In genomic region chr2:121489944-121490585, GRCh38 we compare ENCODE assay signal across 10 cellular contexts. TPM values are rescaled to one million over a fixed set of nuclear protein-coding genes. Genes with fewer than 3 reads are reported as not detected.
A peak's percentile ranks its signal among the peaks of the same experiment; 100 is the strongest.
DNase-seq lines count a peak whose midpoint lies in the region; ATAC-seq and TF ChIP-seq lines count a peak whose summit lies in the region.
"Had no signal": no experiment of that assay in that cellular context is flagged by ENCODE, and none has a peak within 500 bp of the region (broad histone marks: within the 10 kb centered on the region; RNA-seq: fewer than 3 reads in every experiment).

No MANE protein-coding gene starts in this region.

- DNase-seq in EH (ENCODE audit: low read depth) (peak; percentile 59), NCI-H1105 (lab: John Stamatoyannopoulos, UW) (peak; percentile 21), WTC11 (ENCODE audit: low spot score) (no peak), left lobe of liver (ENCODE audit: low spot score) (no peak), NCI-H1694 treated with DMSO at 0.1 percent for 48 hours (lab: John Stamatoyannopoulos, UW) (no peak), transverse colon (no peak)
- DNase-seq: activated CD8-positive, alpha-beta memory T cell treated with anti-CD3 and anti-CD28 coated beads for 24 hours had no signal

- WGBS in transverse colon (ENCODE audit: low coverage in 1 of 2), 2 donors = 53 to 67% methylated on average over 1 of the region's 1 CpG

- intact Hi-C loops in transverse colon (cut with DNase I; ENCODE audit: low total_unique reads) = no loop called here

- H3K27me3 ChIP-seq in transverse colon = no peaks in the 10 kb centered on the region

- H3K4me3 ChIP-seq in transverse colon = no peak overlapping the region

- no peak for TF ChIP-seq POLR2A in transverse colon (IDR thresholded peaks at IDR 0.05)

- TF ChIP-seq EP300 in transverse colon (IDR thresholded peaks at IDR 0.05; ENCODE audit: low read depth) = no peak

- ATAC-seq in WTC11 = peak; percentile 82
- peak; percentile 16 for ATAC-seq in left lobe of liver
- no peak for ATAC-seq in GM21529 (IDR thresholded peaks at IDR 0.05; ENCODE audit: unreplicated experiment)

- H3K36me3 Mint-ChIP-seq in WTC11 = peaks cover 3% of the 10 kb centered on the region
- H3K36me3 Mint-ChIP-seq: IgD-negative memory B cell had no signal

- H3K27ac ChIP-seq in transverse colon = no peak overlapping the region

- TF ChIP-seq CTCF in WTC11 (IDR thresholded peaks at IDR 0.05) = no peak
- TF ChIP-seq CTCF in transverse colon (IDR thresholded peaks at IDR 0.05) = no peak

- H3K4me3 Mint-ChIP-seq in WTC11 = peak overlapping the region; percentile 24
- H3K4me3 Mint-ChIP-seq: IgD-negative memory B cell had no signal

- no peaks in the 10 kb centered on the region for H3K36me3 ChIP-seq in transverse colon

- peaks cover 23% of the 10 kb centered on the region for H3K4me1 Mint-ChIP-seq in WTC11

- H3K27me3 Mint-ChIP-seq in WTC11 (ENCODE audit: low read depth) = no peaks in the 10 kb centered on the region
- H3K27me3 Mint-ChIP-seq: IgD-negative memory B cell had no signal

- H3K9me3 Mint-ChIP-seq in WTC11 = no peaks in the 10 kb centered on the region
- H3K9me3 Mint-ChIP-seq: IgD-negative memory B cell had no signal

- POLR2A ChIA-PET in WTC11 (lab: Charles Lee) = interaction anchor here (0.6 kb wide), 1 partner anchor 88 kb away, joined by 7 read pairs; no protein-coding TSS in a partner anchor

- H3K4me1 ChIP-seq in transverse colon = peaks cover 0 to 14% (median 4%) of the 10 kb centered on the region in 4 donors

- CTCF ChIA-PET in WTC11 (lab: Charles Lee) = interaction anchor here (1.6 kb wide), 1 partner anchor 10 kb away, joined by 8 read pairs; no protein-coding TSS in a partner anchor

- H3K9me3 ChIP-seq in transverse colon = no peaks in the 10 kb centered on the region

- H3K27ac Mint-ChIP-seq in WTC11 = 0 out of 2 replicates have a peak overlapping the region, but pooled peaks have one; percentile 26
- H3K27ac Mint-ChIP-seq: IgD-negative memory B cell had no signal

- in situ Hi-C loops in transverse colon (cut with MboI; ENCODE audit: low pct_ligation_motif_present in 1 of 4, low pct_unique_long_range_greater_than_20kb in 1 of 4, low sequenced_read_pairs in 3 of 4) = no loop called here

TF ChIP-seq in WTC11, 78 proteins besides CTCF, POLR2A, EP300 and RAD21:
- TF ChIP-seq, protein P1, sequence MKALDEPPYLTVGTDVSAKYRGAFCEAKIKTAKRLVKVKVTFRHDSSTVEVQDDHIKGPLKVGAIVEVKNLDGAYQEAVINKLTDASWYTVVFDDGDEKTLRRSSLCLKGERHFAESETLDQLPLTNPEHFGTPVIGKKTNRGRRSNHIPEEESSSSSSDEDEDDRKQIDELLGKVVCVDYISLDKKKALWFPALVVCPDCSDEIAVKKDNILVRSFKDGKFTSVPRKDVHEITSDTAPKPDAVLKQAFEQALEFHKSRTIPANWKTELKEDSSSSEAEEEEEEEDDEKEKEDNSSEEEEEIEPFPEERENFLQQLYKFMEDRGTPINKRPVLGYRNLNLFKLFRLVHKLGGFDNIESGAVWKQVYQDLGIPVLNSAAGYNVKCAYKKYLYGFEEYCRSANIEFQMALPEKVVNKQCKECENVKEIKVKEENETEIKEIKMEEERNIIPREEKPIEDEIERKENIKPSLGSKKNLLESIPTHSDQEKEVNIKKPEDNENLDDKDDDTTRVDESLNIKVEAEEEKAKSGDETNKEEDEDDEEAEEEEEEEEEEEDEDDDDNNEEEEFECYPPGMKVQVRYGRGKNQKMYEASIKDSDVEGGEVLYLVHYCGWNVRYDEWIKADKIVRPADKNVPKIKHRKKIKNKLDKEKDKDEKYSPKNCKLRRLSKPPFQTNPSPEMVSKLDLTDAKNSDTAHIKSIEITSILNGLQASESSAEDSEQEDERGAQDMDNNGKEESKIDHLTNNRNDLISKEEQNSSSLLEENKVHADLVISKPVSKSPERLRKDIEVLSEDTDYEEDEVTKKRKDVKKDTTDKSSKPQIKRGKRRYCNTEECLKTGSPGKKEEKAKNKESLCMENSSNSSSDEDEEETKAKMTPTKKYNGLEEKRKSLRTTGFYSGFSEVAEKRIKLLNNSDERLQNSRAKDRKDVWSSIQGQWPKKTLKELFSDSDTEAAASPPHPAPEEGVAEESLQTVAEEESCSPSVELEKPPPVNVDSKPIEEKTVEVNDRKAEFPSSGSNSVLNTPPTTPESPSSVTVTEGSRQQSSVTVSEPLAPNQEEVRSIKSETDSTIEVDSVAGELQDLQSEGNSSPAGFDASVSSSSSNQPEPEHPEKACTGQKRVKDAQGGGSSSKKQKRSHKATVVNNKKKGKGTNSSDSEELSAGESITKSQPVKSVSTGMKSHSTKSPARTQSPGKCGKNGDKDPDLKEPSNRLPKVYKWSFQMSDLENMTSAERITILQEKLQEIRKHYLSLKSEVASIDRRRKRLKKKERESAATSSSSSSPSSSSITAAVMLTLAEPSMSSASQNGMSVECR (CRISPR knock-in tag; IDR thresholded peaks at IDR 0.05; ENCODE audit: borderline replicate concordance) = no peak
- TF ChIP-seq ZNF121 (CRISPR knock-in tag; IDR thresholded peaks at IDR 0.05) (no peak), GABPB1 (CRISPR knock-in tag; IDR thresholded peaks at IDR 0.05) (no peak), USF1 (CRISPR knock-in tag; IDR thresholded peaks at IDR 0.05) (no peak), ZMAT4 (CRISPR knock-in tag; IDR thresholded peaks at IDR 0.05) (no peak), JAZF1 (CRISPR knock-in tag; IDR thresholded peaks at IDR 0.05) (no peak), SMAD4 (CRISPR knock-in tag; IDR thresholded peaks at IDR 0.05) (no peak), ATF1 (CRISPR knock-in tag; IDR thresholded peaks at IDR 0.05) (no peak), ELF4 (CRISPR knock-in tag; IDR thresholded peaks at IDR 0.05; ENCODE audit: low read depth) (no peak), NFATC4 (CRISPR knock-in tag; IDR thresholded peaks at IDR 0.05) (no peak), TEAD4 (CRISPR knock-in tag; IDR thresholded peaks at IDR 0.05) (no peak)
- TF ChIP-seq, protein P2, sequence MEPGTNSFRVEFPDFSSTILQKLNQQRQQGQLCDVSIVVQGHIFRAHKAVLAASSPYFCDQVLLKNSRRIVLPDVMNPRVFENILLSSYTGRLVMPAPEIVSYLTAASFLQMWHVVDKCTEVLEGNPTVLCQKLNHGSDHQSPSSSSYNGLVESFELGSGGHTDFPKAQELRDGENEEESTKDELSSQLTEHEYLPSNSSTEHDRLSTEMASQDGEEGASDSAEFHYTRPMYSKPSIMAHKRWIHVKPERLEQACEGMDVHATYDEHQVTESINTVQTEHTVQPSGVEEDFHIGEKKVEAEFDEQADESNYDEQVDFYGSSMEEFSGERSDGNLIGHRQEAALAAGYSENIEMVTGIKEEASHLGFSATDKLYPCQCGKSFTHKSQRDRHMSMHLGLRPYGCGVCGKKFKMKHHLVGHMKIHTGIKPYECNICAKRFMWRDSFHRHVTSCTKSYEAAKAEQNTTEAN (CRISPR knock-in tag; IDR thresholded peaks at IDR 0.05) = no peak
- TF ChIP-seq, protein P3, sequence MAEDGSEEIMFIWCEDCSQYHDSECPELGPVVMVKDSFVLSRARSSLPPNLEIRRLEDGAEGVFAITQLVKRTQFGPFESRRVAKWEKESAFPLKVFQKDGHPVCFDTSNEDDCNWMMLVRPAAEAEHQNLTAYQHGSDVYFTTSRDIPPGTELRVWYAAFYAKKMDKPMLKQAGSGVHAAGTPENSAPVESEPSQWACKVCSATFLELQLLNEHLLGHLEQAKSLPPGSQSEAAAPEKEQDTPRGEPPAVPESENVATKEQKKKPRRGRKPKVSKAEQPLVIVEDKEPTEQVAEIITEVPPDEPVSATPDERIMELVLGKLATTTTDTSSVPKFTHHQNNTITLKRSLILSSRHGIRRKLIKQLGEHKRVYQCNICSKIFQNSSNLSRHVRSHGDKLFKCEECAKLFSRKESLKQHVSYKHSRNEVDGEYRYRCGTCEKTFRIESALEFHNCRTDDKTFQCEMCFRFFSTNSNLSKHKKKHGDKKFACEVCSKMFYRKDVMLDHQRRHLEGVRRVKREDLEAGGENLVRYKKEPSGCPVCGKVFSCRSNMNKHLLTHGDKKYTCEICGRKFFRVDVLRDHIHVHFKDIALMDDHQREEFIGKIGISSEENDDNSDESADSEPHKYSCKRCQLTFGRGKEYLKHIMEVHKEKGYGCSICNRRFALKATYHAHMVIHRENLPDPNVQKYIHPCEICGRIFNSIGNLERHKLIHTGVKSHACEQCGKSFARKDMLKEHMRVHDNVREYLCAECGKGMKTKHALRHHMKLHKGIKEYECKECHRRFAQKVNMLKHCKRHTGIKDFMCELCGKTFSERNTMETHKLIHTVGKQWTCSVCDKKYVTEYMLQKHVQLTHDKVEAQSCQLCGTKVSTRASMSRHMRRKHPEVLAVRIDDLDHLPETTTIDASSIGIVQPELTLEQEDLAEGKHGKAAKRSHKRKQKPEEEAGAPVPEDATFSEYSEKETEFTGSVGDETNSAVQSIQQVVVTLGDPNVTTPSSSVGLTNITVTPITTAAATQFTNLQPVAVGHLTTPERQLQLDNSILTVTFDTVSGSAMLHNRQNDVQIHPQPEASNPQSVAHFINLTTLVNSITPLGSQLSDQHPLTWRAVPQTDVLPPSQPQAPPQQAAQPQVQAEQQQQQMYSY (CRISPR knock-in tag; IDR thresholded peaks at IDR 0.05) = no peak

RNA-seq across cellular contexts. Expression of gene RNU4ATAC, which starts 40.6 kb away (rescaled TPM):
- total RNA-seq in WTC11 (2021) = not detected in 3 replicates
- not detected for total RNA-seq in left lobe of liver
- under 1 TPM in 1 of 4 donors, not detected in 3; under 0.01 TPM for total RNA-seq in transverse colon
- total RNA-seq: skeletal muscle tissue had no signal

Comparison
In these comparisons a context has a peak if more than half of its experiments do, and no peak if none do; other contexts are left out.
1. DNase-seq: peak in EH (single experiment) and NCI-H1105 (single experiment); none in WTC11 (single experiment), left lobe of liver (single experiment), NCI-H1694 treated with DMSO at 0.1 percent for 48 hours (single experiment) and transverse colon (single experiment).